ENCODE assay signal across 8 cellular contexts in genomic region chr20:20713244-20713765, GRCh38. TPM values are rescaled to one million over a fixed set of nuclear protein-coding genes. Genes with fewer than 3 reads are reported as not detected.
DNase-seq lines count a peak whose midpoint lies in the region; ATAC-seq and TF ChIP-seq lines count a peak whose summit lies in the region.

No MANE protein-coding gene starts in this region.

- ATAC-seq in activated naive CD8-positive, alpha-beta T cell treated with anti-CD3 and anti-CD28 coated beads, Interleukin-2, amount 50 U/mL, for 24 hours: no peak
- ATAC-seq in GM21526 (IDR thresholded peaks at IDR 0.05; ENCODE audit: low FRiP score, unreplicated experiment): no peak
- no peak for ATAC-seq in GM21717 (IDR thresholded peaks at IDR 0.05; ENCODE audit: unreplicated experiment)

- no peaks in the 10 kb centered on the region for H3K27me3 ChIP-seq in suprapubic skin

- peak; percentile 61 for DNase-seq in activated CD8-positive, alpha-beta memory T cell treated with anti-CD3 and anti-CD28 coated beads, Interleukin-2, amount 50 U/mL, for 48 hours
- no peak for DNase-seq in activated CD8-positive, alpha-beta memory T cell treated with anti-CD3 and anti-CD28 coated beads, Interleukin-2, amount 50 U/mL, for 4 hours
- no peak for DNase-seq in activated naive CD8-positive, alpha-beta T cell treated with anti-CD3 and anti-CD28 coated beads, Interleukin-2, amount 50 U/mL, for 24 hours
- DNase-seq in islet precursor cell: peak; percentile 60
- DNase-seq in suprapubic skin (ENCODE audit: low spot score in 2 of 2): no peak
- DNase-seq in epidermal melanocyte (ENCODE audit: insufficient read length, low spot score): no peak

- no peaks in the 10 kb centered on the region for H3K9me3 ChIP-seq in suprapubic skin

- H3K27ac Mint-ChIP-seq in activated naive CD8-positive, alpha-beta T cell treated with anti-CD3 and anti-CD28 coated beads, Interleukin-2, amount 50 U/mL, for 24 hours: peak overlapping the region; percentile 93

- TF ChIP-seq CTCF in suprapubic skin (IDR thresholded peaks at IDR 0.05): no peak

- H3K4me3 ChIP-seq in suprapubic skin: peak overlapping the region; percentile 95

- H3K36me3 ChIP-seq in suprapubic skin: no peaks in the 10 kb centered on the region

- no peaks in the 10 kb centered on the region for H3K27me3 Mint-ChIP-seq in activated naive CD8-positive, alpha-beta T cell treated with anti-CD3 and anti-CD28 coated beads, Interleukin-2, amount 50 U/mL, for 24 hours

- H3K9me3 Mint-ChIP-seq in activated naive CD8-positive, alpha-beta T cell treated with anti-CD3 and anti-CD28 coated beads, Interleukin-2, amount 50 U/mL, for 24 hours: no peaks in the 10 kb centered on the region

- peak overlapping the region; percentile 85 for H3K4me3 Mint-ChIP-seq in activated naive CD8-positive, alpha-beta T cell treated with anti-CD3 and anti-CD28 coated beads, Interleukin-2, amount 50 U/mL, for 24 hours

- no peak for TF ChIP-seq POLR2A in suprapubic skin (IDR thresholded peaks at IDR 0.05)

- peaks cover 7% of the 10 kb centered on the region for H3K36me3 Mint-ChIP-seq in activated naive CD8-positive, alpha-beta T cell treated with anti-CD3 and anti-CD28 coated beads, Interleukin-2, amount 50 U/mL, for 24 hours (ENCODE audit: low read depth)

- peaks cover 17% of the 10 kb centered on the region for H3K4me1 ChIP-seq in suprapubic skin

- H3K27ac ChIP-seq in suprapubic skin: peak overlapping the region; percentile 90

- peaks cover 29% of the 10 kb centered on the region for H3K4me1 Mint-ChIP-seq in activated naive CD8-positive, alpha-beta T cell treated with anti-CD3 and anti-CD28 coated beads, Interleukin-2, amount 50 U/mL, for 24 hours

- TF ChIP-seq EP300 in suprapubic skin (IDR thresholded peaks at IDR 0.05): no peak

- WGBS in suprapubic skin: 43% methylated on average over 11 of the region's 15 CpGs

RNA-seq across cellular contexts. Expression of gene RALGAPA2, which starts 0.9 kb away (rescaled TPM):
- total RNA-seq in suprapubic skin: 10 to 100 TPM; 51.9 to 97.8 (median 72.0) TPM

Comparison
In these comparisons a context has a peak if more than half of its experiments do, and no peak if none do; other contexts are left out.
1. DNase-seq: peak in activated CD8-positive, alpha-beta memory T cell treated with anti-CD3 and anti-CD28 coated beads, Interleukin-2, amount 50 U/mL, for 48 hours (single experiment) and islet precursor cell (single experiment); none in activated CD8-positive, alpha-beta memory T cell treated with anti-CD3 and anti-CD28 coated beads, Interleukin-2, amount 50 U/mL, for 4 hours (single experiment), activated naive CD8-positive, alpha-beta T cell treated with anti-CD3 and anti-CD28 coated beads, Interleukin-2, amount 50 U/mL, for 24 hours (single experiment), suprapubic skin (0 of 2) and epidermal melanocyte (single experiment).